Comparison of ENCODE assay signal across 1 cellular context in the genomic region with DNA sequence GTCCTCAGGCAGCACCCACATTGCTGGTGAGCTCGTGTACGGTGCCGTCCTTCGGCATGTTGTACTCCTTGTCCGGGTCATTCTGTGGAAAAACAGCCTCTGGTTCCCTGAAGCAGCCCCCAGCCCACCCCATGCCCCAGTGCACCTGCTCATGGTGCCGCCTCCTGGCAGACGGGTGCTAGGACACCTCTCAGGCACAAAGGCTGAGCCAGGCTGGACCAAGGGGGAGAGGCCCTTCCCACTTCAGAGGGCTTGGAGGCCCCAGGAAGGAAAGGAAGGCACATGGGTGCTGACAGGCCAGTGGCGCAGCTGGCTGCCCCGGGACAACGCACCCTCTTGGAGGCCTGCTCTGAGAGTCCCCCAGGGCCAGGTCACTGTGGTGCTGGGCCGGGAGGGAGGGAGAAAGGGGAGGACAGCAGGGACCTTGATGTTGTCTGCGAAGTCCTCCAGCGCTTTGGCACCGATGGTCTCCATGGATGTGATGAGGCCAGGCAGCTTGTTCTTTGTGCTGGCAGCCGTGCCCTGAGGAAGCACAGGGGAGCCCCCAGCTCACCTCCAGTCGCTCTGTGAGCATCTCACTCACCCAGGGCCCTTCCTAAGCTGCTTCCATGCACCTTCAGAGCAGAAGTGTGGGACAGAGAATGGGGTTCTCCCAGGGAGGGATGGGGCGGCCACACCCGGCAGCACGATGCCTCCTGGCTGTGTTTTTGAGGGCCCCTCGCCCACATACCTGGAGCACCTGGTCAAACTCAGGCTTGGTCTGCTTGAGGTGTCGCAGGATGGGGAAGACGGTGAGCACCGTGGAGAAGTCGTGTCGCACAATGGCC.
A peak's percentile ranks its signal among the peaks of the same experiment; 100 is the strongest.
TF ChIP-seq lines count a peak whose summit lies in the region.

No MANE protein-coding gene starts in this region.

TF ChIP-seq in HepG2, 621 proteins besides CTCF, POLR2A, EP300 and RAD21:
- TF ChIP-seq ZKSCAN8 (CRISPR knock-in tag; IDR thresholded peaks at IDR 0.05; ENCODE audit: borderline replicate concordance) (no peak), STAG1 (CRISPR knock-in tag; IDR thresholded peaks at IDR 0.05) (0 out of 2 replicates have a peak, but pooled peaks have one; percentile 15), ZMAT3 (CRISPR knock-in tag; conservative IDR thresholded peaks at IDR 0.05) (no peak), AGO2 (optimal IDR thresholded peaks at IDR 0.05; ENCODE audit: low read depth, low read length) (peak; percentile 32), RBFOX2 (IDR thresholded peaks at IDR 0.05; ENCODE audit: low read depth, low read length) (0 out of 2 replicates have a peak, but pooled peaks have one; percentile 4), ZNF430 (CRISPR knock-in tag; IDR thresholded peaks at IDR 0.05) (no peak), ZNF660 (CRISPR knock-in tag; IDR thresholded peaks at IDR 0.05; ENCODE audit: borderline replicate concordance, low read depth) (no peak), ZNF570 (CRISPR knock-in tag; IDR thresholded peaks at IDR 0.05; ENCODE audit: borderline replicate concordance) (no peak)
- TF ChIP-seq, protein P1, sequence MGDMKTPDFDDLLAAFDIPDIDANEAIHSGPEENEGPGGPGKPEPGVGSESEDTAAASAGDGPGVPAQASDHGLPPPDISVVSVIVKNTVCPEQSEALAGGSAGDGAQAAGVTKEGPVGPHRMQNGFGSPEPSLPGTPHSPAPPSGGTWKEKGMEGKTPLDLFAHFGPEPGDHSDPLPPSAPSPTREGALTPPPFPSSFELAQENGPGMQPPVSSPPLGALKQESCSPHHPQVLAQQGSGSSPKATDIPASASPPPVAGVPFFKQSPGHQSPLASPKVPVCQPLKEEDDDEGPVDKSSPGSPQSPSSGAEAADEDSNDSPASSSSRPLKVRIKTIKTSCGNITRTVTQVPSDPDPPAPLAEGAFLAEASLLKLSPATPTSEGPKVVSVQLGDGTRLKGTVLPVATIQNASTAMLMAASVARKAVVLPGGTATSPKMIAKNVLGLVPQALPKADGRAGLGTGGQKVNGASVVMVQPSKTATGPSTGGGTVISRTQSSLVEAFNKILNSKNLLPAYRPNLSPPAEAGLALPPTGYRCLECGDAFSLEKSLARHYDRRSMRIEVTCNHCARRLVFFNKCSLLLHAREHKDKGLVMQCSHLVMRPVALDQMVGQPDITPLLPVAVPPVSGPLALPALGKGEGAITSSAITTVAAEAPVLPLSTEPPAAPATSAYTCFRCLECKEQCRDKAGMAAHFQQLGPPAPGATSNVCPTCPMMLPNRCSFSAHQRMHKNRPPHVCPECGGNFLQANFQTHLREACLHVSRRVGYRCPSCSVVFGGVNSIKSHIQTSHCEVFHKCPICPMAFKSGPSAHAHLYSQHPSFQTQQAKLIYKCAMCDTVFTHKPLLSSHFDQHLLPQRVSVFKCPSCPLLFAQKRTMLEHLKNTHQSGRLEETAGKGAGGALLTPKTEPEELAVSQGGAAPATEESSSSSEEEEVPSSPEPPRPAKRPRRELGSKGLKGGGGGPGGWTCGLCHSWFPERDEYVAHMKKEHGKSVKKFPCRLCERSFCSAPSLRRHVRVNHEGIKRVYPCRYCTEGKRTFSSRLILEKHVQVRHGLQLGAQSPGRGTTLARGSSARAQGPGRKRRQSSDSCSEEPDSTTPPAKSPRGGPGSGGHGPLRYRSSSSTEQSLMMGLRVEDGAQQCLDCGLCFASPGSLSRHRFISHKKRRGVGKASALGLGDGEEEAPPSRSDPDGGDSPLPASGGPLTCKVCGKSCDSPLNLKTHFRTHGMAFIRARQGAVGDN (CRISPR knock-in tag; IDR thresholded peaks at IDR 0.05) = peak; percentile 17; the same call in 1 of the 2 replicates
